Comparison of ENCODE assay signal across 8 cellular contexts in the genomic region with DNA sequence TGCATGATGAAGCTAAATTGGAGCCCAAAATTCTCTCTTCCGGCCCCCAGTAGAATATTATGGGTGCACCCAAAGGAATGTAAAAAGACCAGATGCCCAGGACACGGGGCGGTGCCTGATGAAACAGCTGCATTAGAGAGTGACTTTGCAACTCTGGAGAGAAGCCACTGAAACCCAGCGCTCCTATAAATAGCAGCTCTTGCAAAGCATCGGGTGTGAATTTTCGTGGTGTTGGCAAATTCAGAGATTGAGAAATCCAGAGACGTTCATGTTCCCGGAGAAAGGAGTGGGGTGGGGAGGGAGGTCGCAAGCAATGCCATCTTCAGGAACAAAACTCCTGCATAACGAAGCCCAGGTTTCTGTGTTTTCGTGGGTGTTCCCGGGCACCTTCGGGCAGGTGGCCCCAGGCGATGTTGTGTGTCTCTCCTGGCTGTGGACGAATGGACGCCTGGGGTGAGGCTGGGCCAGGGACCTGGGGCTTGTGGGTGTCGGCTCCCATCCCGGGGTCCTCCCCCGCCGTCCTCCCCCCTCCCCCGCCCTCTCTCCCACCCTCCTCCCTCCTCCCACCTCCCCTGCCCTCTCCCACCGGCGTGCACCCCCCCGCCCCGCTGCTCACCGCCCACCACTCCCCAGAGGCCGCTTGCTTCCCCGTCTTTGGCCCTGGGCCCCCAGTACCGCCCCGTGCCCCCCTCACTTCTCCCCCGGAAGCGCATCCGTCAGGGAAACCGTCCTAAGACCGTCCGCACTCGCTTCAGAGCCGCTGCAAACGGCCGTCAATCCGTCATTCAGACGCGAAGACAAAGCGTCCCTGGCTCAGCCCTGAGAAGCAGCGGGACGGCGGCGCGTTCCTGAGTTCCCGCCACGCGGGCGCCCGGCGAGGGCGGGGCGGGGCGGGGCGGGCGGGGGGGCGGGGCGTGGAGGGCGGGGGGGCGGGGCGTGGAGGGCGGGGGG. TPM values are rescaled to one million over a fixed set of nuclear protein-coding genes. Genes with fewer than 3 reads are reported as not detected.
DNase-seq lines count a peak whose midpoint lies in the region; ATAC-seq and TF ChIP-seq lines count a peak whose summit lies in the region.

No MANE protein-coding gene starts in this region.

- H3K27ac Mint-ChIP-seq in GM23338: no peak overlapping the region
- peak overlapping the region; percentile 86 for H3K27ac Mint-ChIP-seq in activated naive CD8-positive, alpha-beta T cell

- peaks cover 41% of the 10 kb centered on the region for H3K9me3 Mint-ChIP-seq in GM23338
- no peaks in the 10 kb centered on the region for H3K9me3 Mint-ChIP-seq in activated naive CD8-positive, alpha-beta T cell (ENCODE audit: low read depth)

- H2AFZ ChIP-seq in GM23338: peak overlapping the region; percentile 78; the same call in 1 of the 2 replicates
- peak overlapping the region; percentile 62 for H2AFZ ChIP-seq in parathyroid adenoma

- H3K9me2 ChIP-seq in GM23338 (ENCODE audit: insufficient read depth): peaks cover 12% of the 10 kb centered on the region

- peaks cover 24% of the 10 kb centered on the region for H3K27me3 Mint-ChIP-seq in GM23338 (ENCODE audit: insufficient read depth, low read depth, poor library complexity)
- no peaks in the 10 kb centered on the region for H3K27me3 Mint-ChIP-seq in activated naive CD8-positive, alpha-beta T cell

- 0 out of 2 replicates have a peak, but pooled peaks cover 2% of the 10 kb centered on the region for H3F3A ChIP-seq in GM23338 (replicated peaks; ENCODE audit: low read depth)

- H3K4me3 Mint-ChIP-seq in GM23338: peak overlapping the region; percentile 72
- peak overlapping the region; percentile 89 for H3K4me3 Mint-ChIP-seq in activated naive CD8-positive, alpha-beta T cell

- POLR2A ChIA-PET in RWPE1 (lab: Yijun Ruan, JAX; ENCODE audit: low non-redundant PET): interaction anchor here (1.0 kb wide), 1 partner anchor 27 kb away, joined by 4 read pairs; a partner anchor contains a TSS

- in situ Hi-C loops in ACHN (cut with HindIII; ENCODE audit: low pct_ligation_motif_present, low pct_unique_long_range_greater_than_20kb, low sequenced_read_pairs): no loop called here

- no peaks in the 10 kb centered on the region for H3K9me3 ChIP-seq in cardiac muscle cell (ENCODE audit: low read depth)
- no peaks in the 10 kb centered on the region for H3K9me3 ChIP-seq in parathyroid adenoma (ENCODE audit: control insufficient read depth, low read length)
- H3K9me3 ChIP-seq in uterus: no peaks in the 10 kb centered on the region

- CTCF ChIA-PET in RWPE1 (lab: Yijun Ruan, JAX): interaction anchor here (0.6 kb wide), 1 partner anchor 98 kb away, joined by 3 read pairs; no protein-coding TSS in a partner anchor

- H4K20me1 ChIP-seq in GM23338 (replicated peaks; ENCODE audit: insufficient read depth): no peaks in the 10 kb centered on the region

- peaks cover 12% of the 10 kb centered on the region for H3K4me1 Mint-ChIP-seq in GM23338
- peaks cover 15% of the 10 kb centered on the region for H3K4me1 Mint-ChIP-seq in activated naive CD8-positive, alpha-beta T cell (ENCODE audit: low read depth)

- H3K27me3 ChIP-seq in GM23338 (ENCODE audit: insufficient read depth) (peaks cover 32% of the 10 kb centered on the region), cardiac muscle cell (peaks cover 52% of the 10 kb centered on the region), parathyroid adenoma (ENCODE audit: control insufficient read depth, insufficient read depth, low read length) (no peaks in the 10 kb centered on the region), uterus (no peaks in the 10 kb centered on the region)

- H3K4me2 ChIP-seq in GM23338 (peak overlapping the region; percentile 93), parathyroid adenoma (ENCODE audit: low read length) (peak overlapping the region; percentile 57)

- H3K36me3 Mint-ChIP-seq in GM23338 (ENCODE audit: low read depth): peaks cover 31% of the 10 kb centered on the region
- H3K36me3 Mint-ChIP-seq in activated naive CD8-positive, alpha-beta T cell: no peaks in the 10 kb centered on the region

- no peak overlapping the region for H3K27ac ChIP-seq in GM23338 (ENCODE audit: low read depth)
- H3K27ac ChIP-seq in RWPE1: peak overlapping the region; percentile 85
- no peak overlapping the region for H3K27ac ChIP-seq in cardiac muscle cell
- H3K27ac ChIP-seq in parathyroid adenoma: no peak overlapping the region
- peak overlapping the region; percentile 47 to 82 for H3K27ac ChIP-seq in uterus

- DNase-seq in ACHN (peak; percentile 5), GM23338 (ENCODE audit: low spot score) (peak; percentile 87), RWPE1 (ENCODE audit: low spot score) (peak; percentile 58), cardiac muscle cell (ENCODE audit: low read depth in 1 of 2, low spot score in 1 of 2) (peak; percentile 63 to 94), uterus (peak; percentile 68 to 77), NCI-H510A treated with DMSO at 0.1 percent for 48 hours (lab: John Stamatoyannopoulos, UW) (no peak)

- H3K79me2 ChIP-seq in GM23338 (replicated peaks; ENCODE audit: insufficient read depth): no peaks in the 10 kb centered on the region
- no peaks in the 10 kb centered on the region for H3K79me2 ChIP-seq in parathyroid adenoma

- no peak overlapping the region for H3K9ac ChIP-seq in parathyroid adenoma

- peak; percentile 69 for ATAC-seq in GM23338

- TF ChIP-seq CTCF in GM23338 (conservative IDR thresholded peaks at IDR 0.05; ENCODE audit: low read depth in 2 of 2) (no peak), RWPE1 (conservative IDR thresholded peaks at IDR 0.05; ENCODE audit: low read depth) (no peak), cardiac muscle cell (IDR thresholded peaks at IDR 0.05; ENCODE audit: low read depth, low read length) (no peak), parathyroid adenoma (IDR thresholded peaks at IDR 0.05) (no peak), uterus (IDR thresholded peaks at IDR 0.05) (no peak)

- peaks cover 7% of the 10 kb centered on the region for H3K4me1 ChIP-seq in GM23338 (ENCODE audit: insufficient read depth)
- H3K4me1 ChIP-seq in cardiac muscle cell (ENCODE audit: low read depth): peaks cover 4% of the 10 kb centered on the region
- H3K4me1 ChIP-seq in parathyroid adenoma: no peaks in the 10 kb centered on the region
- H3K4me1 ChIP-seq in uterus: peaks cover 0 to 11% of the 10 kb centered on the region in 2 donors

- peak in 1 of 2 donors; percentile 21 for TF ChIP-seq POLR2A in uterus (IDR thresholded peaks at IDR 0.05)

- H3K4me3 ChIP-seq in GM23338: peak overlapping the region; percentile 67
- peak overlapping the region; percentile 39 for H3K4me3 ChIP-seq in cardiac muscle cell
- peak overlapping the region; percentile 9 for H3K4me3 ChIP-seq in parathyroid adenoma (ENCODE audit: low read depth, low read length)
- peak overlapping the region; percentile 46 to 52 for H3K4me3 ChIP-seq in uterus

- intact Hi-C loops in uterus (cut with DNase I; ENCODE audit: low total_unique reads): no loop called here

- H3K36me3 ChIP-seq in GM23338 (ENCODE audit: insufficient read depth): no peaks in the 10 kb centered on the region
- no peaks in the 10 kb centered on the region for H3K36me3 ChIP-seq in cardiac muscle cell
- H3K36me3 ChIP-seq in parathyroid adenoma (ENCODE audit: control insufficient read depth, insufficient read depth, low read length): no peaks in the 10 kb centered on the region
- no peaks in the 10 kb centered on the region for H3K36me3 ChIP-seq in uterus

TF ChIP-seq in GM23338, 12 proteins besides CTCF, POLR2A, EP300 and RAD21:
- TF ChIP-seq POLR2AphosphoS5 (IDR thresholded peaks at IDR 0.05; ENCODE audit: low read depth) (peak; percentile 57; the same call in 1 of the 2 replicates), CREB1 (CRISPR knock-in tag; IDR thresholded peaks at IDR 0.05; ENCODE audit: low read depth) (no peak)
- TF ChIP-seq, protein P1, sequence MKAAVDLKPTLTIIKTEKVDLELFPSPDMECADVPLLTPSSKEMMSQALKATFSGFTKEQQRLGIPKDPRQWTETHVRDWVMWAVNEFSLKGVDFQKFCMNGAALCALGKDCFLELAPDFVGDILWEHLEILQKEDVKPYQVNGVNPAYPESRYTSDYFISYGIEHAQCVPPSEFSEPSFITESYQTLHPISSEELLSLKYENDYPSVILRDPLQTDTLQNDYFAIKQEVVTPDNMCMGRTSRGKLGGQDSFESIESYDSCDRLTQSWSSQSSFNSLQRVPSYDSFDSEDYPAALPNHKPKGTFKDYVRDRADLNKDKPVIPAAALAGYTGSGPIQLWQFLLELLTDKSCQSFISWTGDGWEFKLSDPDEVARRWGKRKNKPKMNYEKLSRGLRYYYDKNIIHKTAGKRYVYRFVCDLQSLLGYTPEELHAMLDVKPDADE (IDR thresholded peaks at IDR 0.05): 0 out of 2 replicates have a peak, but pooled peaks have one; percentile 13

RNA-seq across cellular contexts. Expression of a gene that starts 26.7 kb away (rescaled TPM):
- total RNA-seq in GM23338 (2014; rRNA removed; shearing (Covaris generic)): 11.7 and 18.0 TPM in 2 replicates
- polyA plus RNA-seq in GM23338 (2016; fragmentation: Nextera tagmentation; extraction: Ambion mirVana) (9.7 and 13.5 TPM in 2 replicates), cardiac muscle cell (58.7 and 61.8 TPM in 2 replicates)
- total RNA-seq in cardiac muscle cell (34.7 and 39.0 TPM in 2 replicates), uterus (10 to 100 TPM in 3 of 4 donors, 1 to 10 TPM in 1; 5.9 to 86.8 (median 36.2) TPM)

RNA-seq across cellular contexts. Expression of a gene that starts 53.6 kb away (rescaled TPM):
- total RNA-seq in GM23338 (2014; rRNA removed; shearing (Covaris generic)): 15.0 and 20.3 TPM in 2 replicates
- polyA plus RNA-seq in GM23338 (2016; fragmentation: Nextera tagmentation; extraction: Ambion mirVana) (7.2 and 10.1 TPM in 2 replicates), cardiac muscle cell (1.2 and 2.7 TPM in 2 replicates)
- total RNA-seq in cardiac muscle cell (0.69 and 3.0 TPM in 2 replicates), uterus (1 to 10 TPM in 2 of 4 donors, not detected in 2; 1.5 to 2.2 TPM)

Comparison
In these comparisons a context has a peak if more than half of its experiments do, and no peak if none do; other contexts are left out.
1. H3K27ac ChIP-seq: peak in RWPE1 (single experiment) and uterus (2 of 2); none in GM23338 (single experiment), cardiac muscle cell (single experiment) and parathyroid adenoma (single experiment).
2. H3K4me3 ChIP-seq: peak in every context shown above with its lines; median percentile 67 in GM23338; 49 in uterus; 39 in cardiac muscle cell; 9 in parathyroid adenoma.